Comparison of ENCODE assay signal across 8 cellular contexts in the genomic region with DNA sequence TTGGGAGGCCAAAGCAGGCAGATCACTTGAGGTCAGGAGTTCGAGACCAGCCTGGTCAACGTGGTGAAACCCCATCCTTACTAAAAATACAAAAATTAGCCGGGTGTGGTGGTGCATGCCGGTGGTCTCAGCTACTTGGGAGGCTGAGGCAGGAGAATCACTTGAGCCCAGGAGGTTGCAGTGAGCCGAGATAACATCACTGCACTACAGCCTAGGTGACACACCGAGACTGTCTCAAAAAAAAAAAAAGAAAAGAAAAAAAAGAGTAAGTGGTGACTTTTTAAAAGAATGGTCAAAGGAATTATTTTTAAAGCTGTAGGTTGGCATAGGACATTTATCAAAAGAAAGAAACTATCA.
DNase-seq lines count a peak whose midpoint lies in the region; ATAC-seq, FAIRE-seq and TF ChIP-seq lines count a peak whose summit lies in the region.
"Not testable (repeated sequence)": the region's sequence is repeated elsewhere in the genome, so short reads cannot be mapped to it uniquely, and the experiment has no call there.

No MANE protein-coding gene starts in this region.

- intact Hi-C loops in Calu3 (cut with micrococcal nuclease; ENCODE audit: unreplicated experiment), result loop anchor here (5.0 kb wide), 1 partner anchor 52 kb away; no protein-coding TSS in a partner anchor
- intact Hi-C loops in esophagus squamous epithelium (cut with DNase I), result not testable (repeated sequence)

- POLR2A ChIA-PET in A549 (lab: Yijun Ruan, JAX), result not testable (repeated sequence)
- POLR2A ChIA-PET in activated CD8-positive, alpha-beta T cell treated with anti-CD3 and anti-CD28 coated beads, Interleukin-2, amount 10 ng/mL, durations not matched to agents 7 days and 5 days (lab: Charles Lee), result interaction anchor here (0.6 to 2.2 kb wide), 9 partner anchors 11 to 249 kb away, joined by 3 to 17 read pairs (median 3); a partner anchor contains a TSS
- POLR2A ChIA-PET in activated naive CD8-positive, alpha-beta T cell treated with anti-CD3 and anti-CD28 coated beads, Interleukin-2, amount 10 ng/mL, durations not matched to agents 7 days and 5 days (lab: Charles Lee), result interaction anchor here (1.0 to 3.2 kb wide), 5 partner anchors 19 to 289 kb away, joined by 3 to 26 read pairs (median 4); a partner anchor contains a TSS
- POLR2A ChIA-PET in naive thymus-derived CD8-positive, alpha-beta T cell (lab: Charles Lee), result interaction anchor here (0.5 to 12.1 kb wide), 12 partner anchors 9 to 279 kb away, joined by 3 to 314 read pairs (median 6); no protein-coding TSS in a partner anchor

- peak overlapping the region; percentile 70 for H3K27ac Mint-ChIP-seq in Calu3 (ENCODE audit: unreplicated experiment)
- H3K27ac Mint-ChIP-seq in activated CD8-positive, alpha-beta T cell treated with anti-CD3 and anti-CD28 coated beads, Interleukin-2, amount 10 ng/mL, durations not matched to agents 7 days and 5 days, result peak overlapping the region; percentile 94
- H3K27ac Mint-ChIP-seq in activated naive CD8-positive, alpha-beta T cell treated with anti-CD3 and anti-CD28 coated beads, Interleukin-2, amount 10 ng/mL, durations not matched to agents 7 days and 5 days, result peak overlapping the region; percentile 94
- H3K27ac Mint-ChIP-seq in naive thymus-derived CD8-positive, alpha-beta T cell, result peak overlapping the region; percentile 90 to 100 (median 98)
- peak overlapping the region; percentile 97 for H3K27ac Mint-ChIP-seq in stimulated activated naive CD8-positive, alpha-beta T cell treated with anti-CD3 and anti-CD28 coated beads, Interleukin-15, Interleukin-2, amounts not matched to agents 100 ng/mL and 50 ng/mL, for 24 hours

- not testable (repeated sequence) for FAIRE-seq in A549 (lab: Jason Lieb, UNC)

- not testable (repeated sequence) for TF ChIP-seq POLR2A in A549 (IDR thresholded peaks at IDR 0.05; ENCODE audit: low read length); Peyer's patch (IDR thresholded peaks at IDR 0.05); esophagus squamous epithelium (IDR thresholded peaks at IDR 0.05)

- peak overlapping the region; percentile 46 for H3K4me3 Mint-ChIP-seq in Calu3 (ENCODE audit: low read depth, unreplicated experiment)
- peak overlapping the region; percentile 60 for H3K4me3 Mint-ChIP-seq in activated CD8-positive, alpha-beta T cell treated with anti-CD3 and anti-CD28 coated beads, Interleukin-2, amount 10 ng/mL, durations not matched to agents 7 days and 5 days
- peak overlapping the region; percentile 72 for H3K4me3 Mint-ChIP-seq in activated naive CD8-positive, alpha-beta T cell treated with anti-CD3 and anti-CD28 coated beads, Interleukin-2, amount 10 ng/mL, durations not matched to agents 7 days and 5 days
- H3K4me3 Mint-ChIP-seq in naive thymus-derived CD8-positive, alpha-beta T cell, result peak overlapping the region in 9 of 10 donors; percentile 34 to 90 (median 84)
- H3K4me3 Mint-ChIP-seq in stimulated activated naive CD8-positive, alpha-beta T cell treated with anti-CD3 and anti-CD28 coated beads, Interleukin-15, Interleukin-2, amounts not matched to agents 100 ng/mL and 50 ng/mL, for 24 hours, result peak overlapping the region; percentile 78

- not testable (repeated sequence) for ATAC-seq in A549; activated CD8-positive, alpha-beta T cell treated with anti-CD3 and anti-CD28 coated beads, Interleukin-2, amount 10 ng/mL, durations not matched to agents 7 days and 5 days; activated naive CD8-positive, alpha-beta T cell treated with anti-CD3 and anti-CD28 coated beads, Interleukin-2, amount 10 ng/mL, durations not matched to agents 7 days and 5 days (ENCODE audit: low read depth); naive thymus-derived CD8-positive, alpha-beta T cell

- not testable (repeated sequence) for H3K9me3 Mint-ChIP-seq in Calu3 (ENCODE audit: low read depth, unreplicated experiment); activated CD8-positive, alpha-beta T cell treated with anti-CD3 and anti-CD28 coated beads, Interleukin-2, amount 10 ng/mL, durations not matched to agents 7 days and 5 days (ENCODE audit: insufficient read depth); activated naive CD8-positive, alpha-beta T cell treated with anti-CD3 and anti-CD28 coated beads, Interleukin-2, amount 10 ng/mL, durations not matched to agents 7 days and 5 days; naive thymus-derived CD8-positive, alpha-beta T cell; stimulated activated naive CD8-positive, alpha-beta T cell treated with anti-CD3 and anti-CD28 coated beads, Interleukin-15, Interleukin-2, amounts not matched to agents 100 ng/mL and 50 ng/mL, for 24 hours

- not testable (repeated sequence) for TF ChIP-seq CTCF in A549 (IDR thresholded peaks at IDR 0.05); Calu3 (IDR thresholded peaks at IDR 0.05; ENCODE audit: unreplicated experiment); Peyer's patch (IDR thresholded peaks at IDR 0.05); esophagus squamous epithelium (IDR thresholded peaks at IDR 0.05)

- H3K27ac ChIP-seq in A549 (peak overlapping the region; percentile 76 to 82), Peyer's patch (peak overlapping the region; percentile 38 to 71 (median 68)), esophagus squamous epithelium (peak overlapping the region; percentile 48 to 76 (median 66))

- H3K4me1 Mint-ChIP-seq in Calu3 (ENCODE audit: low read depth, unreplicated experiment), result peaks cover 68% of the 10 kb centered on the region
- peaks cover 87% of the 10 kb centered on the region for H3K4me1 Mint-ChIP-seq in activated CD8-positive, alpha-beta T cell treated with anti-CD3 and anti-CD28 coated beads, Interleukin-2, amount 10 ng/mL, durations not matched to agents 7 days and 5 days (ENCODE audit: low read depth)
- H3K4me1 Mint-ChIP-seq in activated naive CD8-positive, alpha-beta T cell treated with anti-CD3 and anti-CD28 coated beads, Interleukin-2, amount 10 ng/mL, durations not matched to agents 7 days and 5 days, result peaks cover 74% of the 10 kb centered on the region
- peaks cover 33 to 92% (median 83%) of the 10 kb centered on the region in 4 donors for H3K4me1 Mint-ChIP-seq in naive thymus-derived CD8-positive, alpha-beta T cell
- peaks cover 90% of the 10 kb centered on the region for H3K4me1 Mint-ChIP-seq in stimulated activated naive CD8-positive, alpha-beta T cell treated with anti-CD3 and anti-CD28 coated beads, Interleukin-15, Interleukin-2, amounts not matched to agents 100 ng/mL and 50 ng/mL, for 24 hours (ENCODE audit: low read depth)

- H3K27me3 ChIP-seq in Peyer's patch, esophagus squamous epithelium: not testable (repeated sequence)

- H3K36me3 Mint-ChIP-seq in Calu3 (ENCODE audit: insufficient read depth, unreplicated experiment), result peaks cover 55% of the 10 kb centered on the region
- H3K36me3 Mint-ChIP-seq in activated CD8-positive, alpha-beta T cell treated with anti-CD3 and anti-CD28 coated beads, Interleukin-2, amount 10 ng/mL, durations not matched to agents 7 days and 5 days (ENCODE audit: low read depth), result peaks cover 77% of the 10 kb centered on the region
- H3K36me3 Mint-ChIP-seq in activated naive CD8-positive, alpha-beta T cell treated with anti-CD3 and anti-CD28 coated beads, Interleukin-2, amount 10 ng/mL, durations not matched to agents 7 days and 5 days, result peaks cover 29% of the 10 kb centered on the region
- peaks cover 0 to 17% (median 4%) of the 10 kb centered on the region in 3 donors for H3K36me3 Mint-ChIP-seq in naive thymus-derived CD8-positive, alpha-beta T cell
- peaks cover 67% of the 10 kb centered on the region for H3K36me3 Mint-ChIP-seq in stimulated activated naive CD8-positive, alpha-beta T cell treated with anti-CD3 and anti-CD28 coated beads, Interleukin-15, Interleukin-2, amounts not matched to agents 100 ng/mL and 50 ng/mL, for 24 hours (ENCODE audit: low read depth)

- H3K27me3 Mint-ChIP-seq in Calu3 (ENCODE audit: unreplicated experiment); activated CD8-positive, alpha-beta T cell treated with anti-CD3 and anti-CD28 coated beads, Interleukin-2, amount 10 ng/mL, durations not matched to agents 7 days and 5 days (ENCODE audit: low read depth); activated naive CD8-positive, alpha-beta T cell treated with anti-CD3 and anti-CD28 coated beads, Interleukin-2, amount 10 ng/mL, durations not matched to agents 7 days and 5 days; naive thymus-derived CD8-positive, alpha-beta T cell; stimulated activated naive CD8-positive, alpha-beta T cell treated with anti-CD3 and anti-CD28 coated beads, Interleukin-15, Interleukin-2, amounts not matched to agents 100 ng/mL and 50 ng/mL, for 24 hours: not testable (repeated sequence)

- 0 out of 3 replicates have a peak overlapping the region, but pooled peaks have one; percentile 18 for H3K4me3 ChIP-seq in A549
- not testable (repeated sequence) for H3K4me3 ChIP-seq in Peyer's patch, esophagus squamous epithelium

- TF ChIP-seq RAD21 in A549 (conservative IDR thresholded peaks at IDR 0.05 in 1 of 2, IDR thresholded peaks at IDR 0.05 in 1 of 2), result not testable (repeated sequence)

- peak overlapping the region; percentile 92 for H3K4me2 ChIP-seq in A549

- 32% methylated on average over 6 of the region's 6 CpGs for WGBS in A549 (ENCODE audit: missing lambda C conversion rate)
- 66 to 79% methylated on average over 6 of the region's 6 CpGs for WGBS in esophagus squamous epithelium, 2 donors

- not testable (repeated sequence) for TF ChIP-seq EP300 in A549 (IDR thresholded peaks at IDR 0.05)

- H3K9me3 ChIP-seq in A549, Peyer's patch, esophagus squamous epithelium: not testable (repeated sequence)

- CTCF ChIA-PET in A549 (lab: Yijun Ruan, JAX) (interaction anchor here (1.0 to 2.0 kb wide), 5 partner anchors 9 to 236 kb away, joined by 3 to 7 read pairs (median 6); no protein-coding TSS in a partner anchor), Calu3 (lab: Charles Lee) (interaction anchor here (1.6 kb wide), 2 partner anchors 11 to 249 kb away, joined by 4 to 5 read pairs; a partner anchor contains a TSS)
- CTCF ChIA-PET in activated CD8-positive, alpha-beta T cell treated with anti-CD3 and anti-CD28 coated beads, Interleukin-2, amount 10 ng/mL, durations not matched to agents 7 days and 5 days (lab: Charles Lee), result interaction anchor here (0.9 to 2.2 kb wide), 8 partner anchors 14 to 234 kb away, joined by 3 to 14 read pairs (median 6); no protein-coding TSS in a partner anchor

- DNase-seq in A549 (ENCODE audit: low read depth in 1 of 2, low spot score in 1 of 2); Calu3; Peyer's patch; activated CD8-positive, alpha-beta T cell treated with anti-CD3 and anti-CD28 coated beads, Interleukin-2, amount 10 ng/mL, durations not matched to agents 7 days and 5 days; activated naive CD8-positive, alpha-beta T cell treated with anti-CD3 and anti-CD28 coated beads, Interleukin-2, amount 10 ng/mL, durations not matched to agents 7 days and 5 days; esophagus squamous epithelium (lab: John Stamatoyannopoulos, UW); naive thymus-derived CD8-positive, alpha-beta T cell: not testable (repeated sequence)

- H3K4me1 ChIP-seq in A549 (peaks cover 88% of the 10 kb centered on the region), Peyer's patch (peaks cover 2 to 42% (median 28%) of the 10 kb centered on the region in 4 donors), esophagus squamous epithelium (peaks cover 8 to 43% (median 12%) of the 10 kb centered on the region in 3 donors)

- BruUV-seq in Calu3 (replicated peaks; lab: Mats Ljungman, UMichigan), result not testable (repeated sequence)

- not testable (repeated sequence) for H3K36me3 ChIP-seq in Peyer's patch, esophagus squamous epithelium
